In the genomic region with DNA sequence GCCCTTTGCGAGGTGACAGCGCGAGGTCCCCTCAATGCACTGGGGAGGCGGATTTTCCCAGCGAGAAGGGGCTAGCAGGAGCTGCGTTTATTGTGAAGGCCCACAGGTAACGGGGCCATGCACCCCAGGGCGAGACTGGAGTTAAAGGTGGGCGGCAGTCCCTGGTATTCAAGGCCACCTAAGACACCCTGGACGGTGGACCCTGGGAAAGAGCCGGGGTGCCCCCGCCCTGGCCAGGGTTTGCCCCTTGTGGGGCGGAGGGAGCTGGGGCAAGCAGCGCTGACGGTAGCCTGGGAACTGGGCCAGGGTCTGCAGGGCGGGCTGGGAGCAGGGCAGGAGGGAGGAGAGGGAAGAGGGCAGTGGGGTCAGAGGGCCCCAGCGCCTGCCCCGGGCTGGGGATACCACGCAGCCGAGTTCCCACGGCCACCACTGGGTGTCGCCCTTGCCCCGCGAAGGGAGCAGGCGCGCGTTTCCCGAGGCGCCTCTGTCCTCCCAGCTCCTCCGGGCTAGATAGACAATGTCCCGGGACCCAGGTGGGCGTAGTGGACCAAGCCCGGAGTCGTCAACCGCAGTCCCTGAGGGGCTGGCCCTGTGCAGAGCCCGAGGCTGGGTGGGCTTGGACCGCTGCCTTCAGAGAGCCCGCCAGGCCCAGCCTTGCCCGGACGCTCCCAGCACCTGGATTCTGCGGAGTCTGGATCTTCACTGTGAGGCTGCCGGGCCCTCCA, we compare ENCODE assay signal across 8 cellular contexts.
DNase-seq lines count a peak whose midpoint lies in the region; ATAC-seq and TF ChIP-seq lines count a peak whose summit lies in the region.

No MANE protein-coding gene starts in this region.

- H4K8ac ChIP-seq in trophoblast cell (ENCODE audit: low read depth, low read length): no peak overlapping the region

- no peak overlapping the region for H3K4me2 ChIP-seq in trophoblast cell (ENCODE audit: low read length)

- no peak overlapping the region for H2AFZ ChIP-seq in trophoblast cell (ENCODE audit: insufficient read depth, low read length, poor library complexity)

- H3K9ac ChIP-seq in trophoblast cell (ENCODE audit: low read length): no peak overlapping the region

- no peaks in the 10 kb centered on the region for H3K4me1 ChIP-seq in Panc1 (ENCODE audit: control insufficient read depth, insufficient read depth, low read length)
- H3K4me1 ChIP-seq in trophoblast cell (ENCODE audit: control insufficient read depth in 1 of 2, insufficient read depth in 2 of 2, low read length in 2 of 2): no peaks in the 10 kb centered on the region
- no peaks in the 10 kb centered on the region for H3K4me1 ChIP-seq in upper lobe of right lung

- peak; percentile 87 for TF ChIP-seq CTCF in AG04450 (IDR thresholded peaks at IDR 0.05; ENCODE audit: low read depth, low read length)
- peak; percentile 81 for TF ChIP-seq CTCF in Panc1 (IDR thresholded peaks at IDR 0.05)
- peak; percentile 97 for TF ChIP-seq CTCF in upper lobe of right lung (IDR thresholded peaks at IDR 0.05)

- peak; percentile 52 for ATAC-seq in GM18870 (IDR thresholded peaks at IDR 0.05; ENCODE audit: unreplicated experiment)
- peak; percentile 80 for ATAC-seq in HG03097 (IDR thresholded peaks at IDR 0.05; ENCODE audit: low FRiP score, unreplicated experiment)
- peak; percentile 97 for ATAC-seq in Panc1
- peak; percentile 97 for ATAC-seq in upper lobe of right lung

- H3K79me1 ChIP-seq in trophoblast cell (ENCODE audit: low read length): no peaks in the 10 kb centered on the region

- peaks cover 8% of the 10 kb centered on the region; the same call in 1 of the 2 replicates for H3K9me3 ChIP-seq in AG04450 (ENCODE audit: control insufficient read depth, insufficient read depth, low read length)
- no peaks in the 10 kb centered on the region for H3K9me3 ChIP-seq in Panc1 (ENCODE audit: control insufficient read depth, insufficient read depth, low read depth, low read length)
- H3K9me3 ChIP-seq in trophoblast cell (ENCODE audit: insufficient read depth, low read depth, low read length): peaks cover 5% of the 10 kb centered on the region
- H3K9me3 ChIP-seq in upper lobe of right lung: no peaks in the 10 kb centered on the region

- H3K36me3 ChIP-seq in Panc1 (ENCODE audit: control insufficient read depth, insufficient read depth, low read length): no peaks in the 10 kb centered on the region
- no peaks in the 10 kb centered on the region for H3K36me3 ChIP-seq in trophoblast cell (ENCODE audit: control insufficient read depth in 1 of 2, insufficient read depth in 2 of 2, low read length in 2 of 2)
- H3K36me3 ChIP-seq in upper lobe of right lung: no peaks in the 10 kb centered on the region

- no peak overlapping the region for H3K23ac ChIP-seq in trophoblast cell (ENCODE audit: low read length)

- no peak overlapping the region for H3K4ac ChIP-seq in trophoblast cell (ENCODE audit: low read depth, low read length)

- in situ Hi-C loops in Panc1 (cut with HindIII; ENCODE audit: low pct_unique_long_range_greater_than_20kb, low sequenced_read_pairs): no loop called here

- WGBS in trophoblast cell (ENCODE audit: extremely low coverage, insufficient coverage, insufficient read length): no CpG with 5 or more reads among the region's 42 CpGs

- no peaks in the 10 kb centered on the region for H3K79me2 ChIP-seq in trophoblast cell (ENCODE audit: control insufficient read depth, insufficient read depth, low read length, poor library complexity)

- no peak overlapping the region for H2AK5ac ChIP-seq in trophoblast cell (ENCODE audit: low read length)

- no peak overlapping the region for H2BK5ac ChIP-seq in trophoblast cell (ENCODE audit: low read depth, low read length, poor library complexity)

- no peak overlapping the region for H3K27ac ChIP-seq in AG04450 (ENCODE audit: low read depth, low read length)
- H3K27ac ChIP-seq in Panc1 (ENCODE audit: low read length): no peak overlapping the region
- H3K27ac ChIP-seq in trophoblast cell (ENCODE audit: low read depth, low read length): no peak overlapping the region
- no peak overlapping the region for H3K27ac ChIP-seq in upper lobe of right lung

- no peak overlapping the region for H3K4me3 ChIP-seq in AG04450 (ENCODE audit: low read depth, low read length)
- H3K4me3 ChIP-seq in Panc1 (ENCODE audit: low read depth in 2 of 2, low read length in 2 of 2): no peak overlapping the region
- no peak overlapping the region for H3K4me3 ChIP-seq in trophoblast cell (ENCODE audit: low read depth, low read length)
- H3K4me3 ChIP-seq in upper lobe of right lung: no peak overlapping the region

- H3K27me3 ChIP-seq in AG04450 (ENCODE audit: control insufficient read depth, insufficient read depth, low read length) (no peaks in the 10 kb centered on the region), Panc1 (ENCODE audit: control insufficient read depth, insufficient read depth, low read length) (no peaks in the 10 kb centered on the region), trophoblast cell (ENCODE audit: insufficient read depth, low read length) (no peaks in the 10 kb centered on the region), upper lobe of right lung (no peaks in the 10 kb centered on the region)

- no peak for DNase-seq in AG04450 (ENCODE audit: low read depth, low spot score)
- DNase-seq in Panc1 (ENCODE audit: low read depth, low spot score): no peak
- DNase-seq in activated effector memory CD4-positive, alpha-beta T cell treated with Interleukin-2 at 50 U/mL for 16 hours: peak; percentile 41
- peak; percentile 36 for DNase-seq in globus pallidus (ENCODE audit: low spot score)
- DNase-seq in trophoblast cell: peak; percentile 18 to 75
- peak; percentile 84 for DNase-seq in upper lobe of right lung

- CTCF ChIA-PET in AG04450 (lab: Charles Lee) (interaction anchor here (0.6 to 1.8 kb wide), 17 partner anchors 8 to 1708 kb away, joined by 3 to 9 read pairs (median 4); partner anchors contain the start of genes MEX3C and MRO), Panc1 (lab: Charles Lee) (no interaction called here)

- POLR2A ChIA-PET in AG04450 (lab: Yijun Ruan, JAX): no interaction called here
- POLR2A ChIA-PET in Panc1 (lab: Charles Lee): interaction anchor here (0.6 kb wide), 1 partner anchor 277 kb away, joined by 3 read pairs; no protein-coding TSS in a partner anchor

- intact Hi-C loops in Panc1 (cut with micrococcal nuclease; ENCODE audit: unreplicated experiment) (no loop called here), upper lobe of right lung (cut with DNase I) (no loop called here)

- H3K18ac ChIP-seq in trophoblast cell (ENCODE audit: low read length): no peak overlapping the region

- H4K91ac ChIP-seq in trophoblast cell (ENCODE audit: low read depth, low read length): no peak overlapping the region

- H2BK12ac ChIP-seq in trophoblast cell (ENCODE audit: low read length): no peak overlapping the region

- H3K14ac ChIP-seq in trophoblast cell (ENCODE audit: low read length): no peak overlapping the region

- no peak overlapping the region for H4K12ac ChIP-seq in trophoblast cell (ENCODE audit: low read depth, low read length)

- no peak overlapping the region for H2BK120ac ChIP-seq in trophoblast cell (ENCODE audit: insufficient read depth, low read length, poor library complexity)

- no TSS peak for BruUV-seq in Panc1 (replicated peaks; lab: Mats Ljungman, UMichigan)

Comparison
In these comparisons a context has a peak if more than half of its experiments do, and no peak if none do; other contexts are left out.
1. DNase-seq: peak in activated effector memory CD4-positive, alpha-beta T cell treated with Interleukin-2 at 50 U/mL for 16 hours (single experiment), globus pallidus (single experiment), trophoblast cell (2 of 2) and upper lobe of right lung (single experiment); none in AG04450 (single experiment) and Panc1 (single experiment).
2. Peak in every context shown above with its lines, with median percentiles within 50 percentile points of each other: CTCF ChIP-seq and ATAC-seq.